10 cellular contexts compared by ENCODE assay signal in the genomic region with DNA sequence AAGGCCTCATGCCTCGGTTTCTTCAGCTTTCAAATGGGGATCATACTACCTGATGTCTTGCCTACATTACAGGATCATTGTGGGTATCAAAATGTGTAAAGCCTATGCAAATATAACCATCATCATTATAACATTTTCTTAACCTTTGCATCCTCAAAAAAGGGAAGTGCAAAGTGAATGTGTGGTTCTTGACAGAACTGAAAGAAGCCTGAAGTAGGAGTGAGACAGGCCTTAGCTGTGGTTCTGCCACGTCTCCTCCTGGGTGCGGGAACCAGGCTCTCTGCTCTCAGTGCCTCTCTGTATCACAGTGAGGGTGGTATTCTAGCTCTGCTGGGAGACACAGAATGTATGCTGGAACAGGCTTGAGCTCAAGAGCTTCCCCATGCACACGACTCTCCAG.
A peak's percentile ranks its signal among the peaks of the same experiment; 100 is the strongest.
DNase-seq lines count a peak whose midpoint lies in the region; ATAC-seq and TF ChIP-seq lines count a peak whose summit lies in the region.
"Had no signal": no experiment of that assay in that cellular context is flagged by ENCODE, and none has a peak within 500 bp of the region (broad histone marks: within the 10 kb centered on the region; RNA-seq: fewer than 3 reads in every experiment).

No MANE protein-coding gene starts in this region.

- H3K79me2 ChIP-seq in OCI-LY3 (ENCODE audit: low read length) = no peaks in the 10 kb centered on the region

- H3K27me3 Mint-ChIP-seq in CD4-positive, CD25-positive, alpha-beta regulatory T cell = no peaks in the 10 kb centered on the region

- H3K36me3 Mint-ChIP-seq in CD4-positive, CD25-positive, alpha-beta regulatory T cell = peaks cover 5% of the 10 kb centered on the region

- no peak for TF ChIP-seq CTCF in OCI-LY3 (IDR thresholded peaks at IDR 0.05; ENCODE audit: low read depth, low read length)

- peaks cover 41% of the 10 kb centered on the region for H3K4me1 ChIP-seq in CD4-positive, CD25-positive, alpha-beta regulatory T cell (ENCODE audit: control insufficient read depth, insufficient read depth, low read length, poor library complexity, severe bottlenecking)
- H3K4me1 ChIP-seq in OCI-LY3 (ENCODE audit: low read length) = peaks cover 37% of the 10 kb centered on the region

- H3K36me3 ChIP-seq in CD4-positive, CD25-positive, alpha-beta regulatory T cell (ENCODE audit: control insufficient read depth, insufficient read depth, low read length) = no peaks in the 10 kb centered on the region
- peaks cover 25% of the 10 kb centered on the region for H3K36me3 ChIP-seq in OCI-LY3 (replicated peaks; ENCODE audit: low read depth, low read length)

- no peak overlapping the region for H3K27ac ChIP-seq in CD4-positive, CD25-positive, alpha-beta regulatory T cell (ENCODE audit: insufficient read depth, low read length, poor library complexity, severe bottlenecking)
- H3K27ac ChIP-seq in OCI-LY3 (ENCODE audit: low read length) = peak overlapping the region; percentile 58

- no peak overlapping the region for H3K9ac ChIP-seq in OCI-LY3 (ENCODE audit: low read length)

- peak overlapping the region; percentile 42 for H3K4me3 ChIP-seq in CD4-positive, CD25-positive, alpha-beta regulatory T cell (ENCODE audit: low read depth, low read length)
- peak overlapping the region; percentile 25; the same call in 1 of the 2 replicates for H3K4me3 ChIP-seq in OCI-LY3 (ENCODE audit: low read length)

- H3K9me3 Mint-ChIP-seq in CD4-positive, CD25-positive, alpha-beta regulatory T cell = peaks cover 0 to 28% (median 2%) of the 10 kb centered on the region in 7 donors

- H3K4me3 Mint-ChIP-seq in CD4-positive, CD25-positive, alpha-beta regulatory T cell = no peak overlapping the region
- H3K4me3 Mint-ChIP-seq: nephron progenitor cell had no signal

- DNase-seq in CD4-positive, CD25-positive, alpha-beta regulatory T cell = no peak
- DNase-seq in Right ventricle myocardium inferior (ENCODE audit: missing footprints) (no peak), AG08396 (ENCODE audit: low spot score) (no peak), cerebellar cortex (ENCODE audit: low spot score) (no peak), NCI-H1436 (lab: John Stamatoyannopoulos, UW) (no peak)
- DNase-seq: foreskin melanocyte, nephron progenitor cell had no signal

- no peaks in the 10 kb centered on the region for H4K20me1 ChIP-seq in OCI-LY3 (ENCODE audit: insufficient read depth, low read length)

- peak overlapping the region; percentile 53 for H3K4me2 ChIP-seq in OCI-LY3 (ENCODE audit: low read length)

- intact Hi-C loops in Right ventricle myocardium inferior (cut with DNase I) = no loop called here

- peak overlapping the region; percentile 10 to 70 (median 45) for H3K27ac Mint-ChIP-seq in CD4-positive, CD25-positive, alpha-beta regulatory T cell
- H3K27ac Mint-ChIP-seq: nephron progenitor cell had no signal

- H3K9me3 ChIP-seq in CD4-positive, CD25-positive, alpha-beta regulatory T cell (ENCODE audit: control insufficient read depth in 2 of 2, low read length in 2 of 2) = peaks cover 15 to 17% of the 10 kb centered on the region in 2 experiments
- peaks cover 35% of the 10 kb centered on the region for H3K9me3 ChIP-seq in OCI-LY3 (ENCODE audit: insufficient read depth, low read length)

- ATAC-seq in CD4-positive, CD25-positive, alpha-beta regulatory T cell (ENCODE audit: low read depth in 2 of 2) = no peak
- ATAC-seq in GM18909 (IDR thresholded peaks at IDR 0.05; ENCODE audit: poor library complexity, unreplicated experiment) = peak; percentile 93
- peak; percentile 91 for ATAC-seq in HG02852 (IDR thresholded peaks at IDR 0.05; ENCODE audit: unreplicated experiment)
- ATAC-seq in Right ventricle myocardium inferior = no peak

- H3K27me3 ChIP-seq in CD4-positive, CD25-positive, alpha-beta regulatory T cell (ENCODE audit: control insufficient read depth, insufficient read depth, low read length) = no peaks in the 10 kb centered on the region
- peaks cover 50% of the 10 kb centered on the region for H3K27me3 ChIP-seq in OCI-LY3 (ENCODE audit: low read depth, low read length)

- peaks cover 29 to 59% (median 33%) of the 10 kb centered on the region in 4 donors for H3K4me1 Mint-ChIP-seq in CD4-positive, CD25-positive, alpha-beta regulatory T cell

- H2AFZ ChIP-seq in OCI-LY3 (ENCODE audit: low read depth, low read length) = no peak overlapping the region

Comparison
In these comparisons a context has a peak if more than half of its experiments do, and no peak if none do; other contexts are left out.
1. ATAC-seq: peak in GM18909 (single experiment) and HG02852 (single experiment); none in CD4-positive, CD25-positive, alpha-beta regulatory T cell (0 of 2) and Right ventricle myocardium inferior (single experiment).